In the genomic region with DNA sequence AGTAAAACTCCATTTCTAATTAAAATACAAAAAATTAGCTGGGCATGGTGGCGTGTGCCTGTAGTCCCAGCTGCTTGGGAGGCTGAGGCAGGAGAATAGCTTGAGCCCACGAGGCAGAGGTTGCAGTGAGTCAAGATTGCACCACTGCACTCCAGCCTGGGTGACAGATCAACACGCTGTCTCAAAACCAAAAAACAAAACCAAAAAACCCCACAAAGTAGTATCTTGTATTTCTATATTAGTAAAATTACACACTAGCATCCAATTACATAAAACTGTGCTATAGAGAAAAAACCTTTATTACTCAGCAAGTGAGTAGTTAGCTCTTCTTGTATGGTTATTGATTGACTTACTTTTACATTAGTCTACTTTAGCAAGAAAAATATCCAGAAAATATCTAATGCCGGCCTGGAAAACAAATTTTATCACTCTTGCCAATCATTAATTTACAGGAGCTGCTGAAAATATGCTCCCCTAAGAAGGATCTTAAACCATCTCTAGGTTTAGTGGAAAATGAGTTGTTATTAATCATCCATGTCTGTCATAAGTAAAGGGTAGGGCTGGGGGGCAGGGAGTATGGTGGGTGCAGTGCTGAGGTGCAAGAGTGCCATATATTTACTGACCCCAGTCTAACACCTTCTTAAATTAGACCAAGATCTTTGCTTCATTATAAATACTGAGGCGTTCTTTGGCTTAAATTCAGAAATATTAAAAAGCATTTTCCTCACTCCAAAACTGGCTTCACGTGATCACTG, we compare ENCODE assay signal across 1 cellular context.
TF ChIP-seq lines count a peak whose summit lies in the region.

No MANE protein-coding gene starts in this region.

TF ChIP-seq in GM12878, 131 proteins besides CTCF, POLR2A, EP300 and RAD21:
- TF ChIP-seq ATF2 (IDR thresholded peaks at IDR 0.05; ENCODE audit: low read length) (no peak), RUNX3 (IDR thresholded peaks at IDR 0.05; ENCODE audit: low read length) (peak; percentile 24; the same call in 1 of the 2 replicates), JUNB (IDR thresholded peaks at IDR 0.05) (peak; percentile 55)
